25 cellular contexts compared by ENCODE assay signal in genomic region chr16:86778978-86779377, GRCh38.
A peak's percentile ranks its signal among the peaks of the same experiment; 100 is the strongest.
DNase-seq lines count a peak whose midpoint lies in the region; ATAC-seq and TF ChIP-seq lines count a peak whose summit lies in the region.
"Had no signal": no experiment of that assay in that cellular context is flagged by ENCODE, and none has a peak within 500 bp of the region (broad histone marks: within the 10 kb centered on the region; RNA-seq: fewer than 3 reads in every experiment).

No MANE protein-coding gene starts in this region.

- H3K27ac Mint-ChIP-seq in neural crest cell (ENCODE audit: unreplicated experiment), result peak overlapping the region; percentile 6
- no peak overlapping the region for H3K27ac Mint-ChIP-seq in T-helper 2 cell treated with Interferon-gamma antibody and Interleukin-4, amounts not matched to agents 5 μg/mL and 100 μg/mL, for 36 hours
- H3K27ac Mint-ChIP-seq: CD14-positive monocyte; CD4-positive, alpha-beta memory T cell; CD4-positive, CD25-positive, alpha-beta regulatory T cell; CD8-positive, alpha-beta memory T cell had no signal

- H3K18ac ChIP-seq in mesenchymal stem cell (ENCODE audit: low read depth in 1 of 2, low read length in 2 of 2) (no peak overlapping the region), trophoblast cell (ENCODE audit: low read length) (no peak overlapping the region)

- no peak overlapping the region for H4K12ac ChIP-seq in trophoblast cell (ENCODE audit: low read depth, low read length)

- H2AFZ ChIP-seq in mesenchymal stem cell (ENCODE audit: low read depth, low read length) (no peak overlapping the region), trophoblast cell (ENCODE audit: insufficient read depth, low read length, poor library complexity) (no peak overlapping the region)

- no peaks in the 10 kb centered on the region for H3K36me3 ChIP-seq in mesenchymal stem cell (ENCODE audit: control insufficient read depth in 1 of 2, insufficient read depth in 2 of 2, low read depth in 1 of 2, low read length in 2 of 2)
- H3K36me3 ChIP-seq in trophoblast cell (ENCODE audit: control insufficient read depth in 1 of 2, insufficient read depth in 2 of 2, low read length in 2 of 2), result no peaks in the 10 kb centered on the region
- no peaks in the 10 kb centered on the region for H3K36me3 ChIP-seq in stomach
- H3K36me3 ChIP-seq: BE2C, BLaER1 had no signal

- H3K4me2 ChIP-seq in mesenchymal stem cell (ENCODE audit: low read length, poor library complexity, severe bottlenecking), result no peak overlapping the region
- no peak overlapping the region for H3K4me2 ChIP-seq in trophoblast cell (ENCODE audit: low read length)
- H3K4me2 ChIP-seq: BLaER1 had no signal

- H4K8ac ChIP-seq in mesenchymal stem cell (ENCODE audit: low read length), result no peak overlapping the region
- H4K8ac ChIP-seq in trophoblast cell (ENCODE audit: low read depth, low read length), result no peak overlapping the region

- no peak for TF ChIP-seq EP300 in stomach (IDR thresholded peaks at IDR 0.05)

- H2BK15ac ChIP-seq in mesenchymal stem cell (ENCODE audit: low read depth, poor library complexity, severe bottlenecking), result no peak overlapping the region

- H3K9ac ChIP-seq in mesenchymal stem cell (ENCODE audit: low read length) (no peak overlapping the region), trophoblast cell (ENCODE audit: low read length) (no peak overlapping the region)
- H3K9ac ChIP-seq: BLaER1 had no signal

- H2BK5ac ChIP-seq in mesenchymal stem cell (ENCODE audit: low read depth, low read length, poor library complexity, severe bottlenecking), result no peak overlapping the region
- H2BK5ac ChIP-seq in trophoblast cell (ENCODE audit: low read depth, low read length, poor library complexity), result no peak overlapping the region

- no peaks in the 10 kb centered on the region for H3K79me2 ChIP-seq in trophoblast cell (ENCODE audit: control insufficient read depth, insufficient read depth, low read length, poor library complexity)

- H3K4me1 ChIP-seq in mesenchymal stem cell (ENCODE audit: control insufficient read depth, insufficient read depth, low read depth, low read length), result peaks cover 9% of the 10 kb centered on the region
- H3K4me1 ChIP-seq in trophoblast cell (ENCODE audit: control insufficient read depth in 1 of 2, insufficient read depth in 2 of 2, low read length in 2 of 2), result no peaks in the 10 kb centered on the region
- H3K4me1 ChIP-seq in stomach, result peaks cover 0 to 4% (median 0%) of the 10 kb centered on the region in 4 donors
- H3K4me1 ChIP-seq: BE2C, BLaER1 had no signal

- H3K4me3 ChIP-seq in mesenchymal stem cell (ENCODE audit: insufficient read depth in 1 of 2, low read depth in 1 of 2, low read length in 2 of 2) (no peak overlapping the region), trophoblast cell (ENCODE audit: low read depth, low read length) (peak overlapping the region; percentile 39), stomach (no peak overlapping the region)
- H3K4me3 ChIP-seq: BLaER1, GM12878 had no signal

- peak overlapping the region; percentile 53 for H4K91ac ChIP-seq in mesenchymal stem cell (ENCODE audit: low read length)
- no peak overlapping the region for H4K91ac ChIP-seq in trophoblast cell (ENCODE audit: low read depth, low read length)

- no peak for TF ChIP-seq CTCF in neural crest cell (conservative IDR thresholded peaks at IDR 0.05)
- TF ChIP-seq CTCF in stomach (IDR thresholded peaks at IDR 0.05), result no peak

- DNase-seq in mesenchymal stem cell, result no peak
- DNase-seq in neural crest cell (ENCODE audit: low read depth, low spot score), result no peak
- DNase-seq in trophoblast cell, result no peak
- DNase-seq in T-helper 2 cell treated with Interferon-gamma antibody and Interleukin-4, amounts not matched to agents 5 μg/mL and 100 μg/mL, for 36 hours (ENCODE audit: low spot score), result no peak
- DNase-seq in stomach, result no peak
- DNase-seq: 8988T; ACHN; BE2C; C1 segment of cervical spinal cord; CD4-positive, alpha-beta memory T cell; CD4-positive, CD25-positive, alpha-beta regulatory T cell; CD8-positive, alpha-beta memory T cell; COR-L47; DMS 273 treated with DMSO at 0.1 percent for 48 hours; DMS153; DMS53; DMS79; DND-41; EL; GDM1 had no signal

- H3K27me3 ChIP-seq in mesenchymal stem cell (ENCODE audit: control insufficient read depth in 1 of 2, insufficient read depth in 1 of 2, low read length in 2 of 2) (peaks cover 4 to 96% of the 10 kb centered on the region in 2 experiments), trophoblast cell (ENCODE audit: insufficient read depth, low read length) (no peaks in the 10 kb centered on the region), stomach (peaks cover 0 to 77% (median 22%) of the 10 kb centered on the region in 3 donors)
- H3K27me3 ChIP-seq: BLaER1 had no signal

- WGBS in mesenchymal stem cell, result 81% methylated on average over 8 of the region's 9 CpGs
- WGBS in trophoblast cell (ENCODE audit: extremely low coverage, insufficient coverage, insufficient read length), result 100% methylated on average over 1 of the region's 9 CpGs
- WGBS in stomach, 5 donors, result 66 to 75% (median 69%) methylated on average over 9 of the region's 9 CpGs

- H3K4ac ChIP-seq in mesenchymal stem cell (ENCODE audit: low read depth in 1 of 2, low read length in 2 of 2) (no peak overlapping the region), trophoblast cell (ENCODE audit: low read depth, low read length) (no peak overlapping the region)

- intact Hi-C loops in stomach (cut with DNase I; ENCODE audit: low total_unique reads), result no loop called here

- no peak overlapping the region for H3K14ac ChIP-seq in mesenchymal stem cell (ENCODE audit: low read length in 2 of 2)
- H3K14ac ChIP-seq in trophoblast cell (ENCODE audit: low read length), result no peak overlapping the region

- ATAC-seq in GM18873 (IDR thresholded peaks at IDR 0.05; ENCODE audit: low FRiP score, unreplicated experiment) (no peak), GM18502 (IDR thresholded peaks at IDR 0.05; ENCODE audit: poor library complexity, unreplicated experiment) (no peak)
- ATAC-seq: GM12878 had no signal

- H2AK5ac ChIP-seq in mesenchymal stem cell (ENCODE audit: low read length, severe bottlenecking) (no peak overlapping the region), trophoblast cell (ENCODE audit: low read length) (no peak overlapping the region)

- H2BK120ac ChIP-seq in mesenchymal stem cell (ENCODE audit: low read depth, low read length) (no peak overlapping the region), trophoblast cell (ENCODE audit: insufficient read depth, low read length, poor library complexity) (no peak overlapping the region)

- TF ChIP-seq POLR2A in stomach (IDR thresholded peaks at IDR 0.05), result no peak

- H3K9me3 ChIP-seq in mesenchymal stem cell (ENCODE audit: control insufficient read depth, low read length) (no peaks in the 10 kb centered on the region), trophoblast cell (ENCODE audit: insufficient read depth, low read depth, low read length) (no peaks in the 10 kb centered on the region), stomach (no peaks in the 10 kb centered on the region)
- H3K9me3 ChIP-seq: BE2C, BLaER1 had no signal

- no peak overlapping the region for H2BK12ac ChIP-seq in mesenchymal stem cell (ENCODE audit: low read length in 2 of 2)
- H2BK12ac ChIP-seq in trophoblast cell (ENCODE audit: low read length), result no peak overlapping the region

- H3K4me1 Mint-ChIP-seq in neural crest cell, result no peaks in the 10 kb centered on the region
- H3K4me1 Mint-ChIP-seq in T-helper 2 cell treated with Interferon-gamma antibody and Interleukin-4, amounts not matched to agents 5 μg/mL and 100 μg/mL, for 36 hours (ENCODE audit: low read depth), result no peaks in the 10 kb centered on the region
- H3K4me1 Mint-ChIP-seq: CD14-positive monocyte; CD4-positive, alpha-beta memory T cell; CD4-positive, CD25-positive, alpha-beta regulatory T cell; CD8-positive, alpha-beta memory T cell had no signal

- H3K79me1 ChIP-seq in mesenchymal stem cell (replicated peaks; ENCODE audit: low read length, poor library complexity, severe bottlenecking) (no peaks in the 10 kb centered on the region), trophoblast cell (ENCODE audit: low read length) (no peaks in the 10 kb centered on the region)

- H3K4me3 Mint-ChIP-seq in neural crest cell, result no peak overlapping the region
- H3K4me3 Mint-ChIP-seq in T-helper 2 cell treated with Interferon-gamma antibody and Interleukin-4, amounts not matched to agents 5 μg/mL and 100 μg/mL, for 36 hours, result no peak overlapping the region
- H3K4me3 Mint-ChIP-seq: CD14-positive monocyte; CD4-positive, alpha-beta memory T cell; CD4-positive, CD25-positive, alpha-beta regulatory T cell; CD8-positive, alpha-beta memory T cell had no signal

- no peak overlapping the region for H3K23ac ChIP-seq in mesenchymal stem cell (ENCODE audit: low read length in 2 of 2)
- no peak overlapping the region for H3K23ac ChIP-seq in trophoblast cell (ENCODE audit: low read length)

- peaks cover 37% of the 10 kb centered on the region for H3K27me3 Mint-ChIP-seq in neural crest cell (ENCODE audit: low read depth)
- peaks cover 2% of the 10 kb centered on the region for H3K27me3 Mint-ChIP-seq in T-helper 2 cell treated with Interferon-gamma antibody and Interleukin-4, amounts not matched to agents 5 μg/mL and 100 μg/mL, for 36 hours (ENCODE audit: low read depth)
- H3K27me3 Mint-ChIP-seq: CD4-positive, CD25-positive, alpha-beta regulatory T cell had no signal

- no peaks in the 10 kb centered on the region for H3K36me3 Mint-ChIP-seq in neural crest cell (ENCODE audit: low read depth)
- no peaks in the 10 kb centered on the region for H3K36me3 Mint-ChIP-seq in T-helper 2 cell treated with Interferon-gamma antibody and Interleukin-4, amounts not matched to agents 5 μg/mL and 100 μg/mL, for 36 hours (ENCODE audit: low read depth)
- H3K36me3 Mint-ChIP-seq: CD14-positive monocyte; CD4-positive, alpha-beta memory T cell; CD4-positive, CD25-positive, alpha-beta regulatory T cell; CD8-positive, alpha-beta memory T cell had no signal

- H3K27ac ChIP-seq in mesenchymal stem cell (ENCODE audit: low read length, poor library complexity, severe bottlenecking), result no peak overlapping the region
- no peak overlapping the region for H3K27ac ChIP-seq in trophoblast cell (ENCODE audit: low read depth, low read length)
- H3K27ac ChIP-seq in stomach, result no peak overlapping the region
- H3K27ac ChIP-seq: BLaER1 had no signal

- H3K9me3 Mint-ChIP-seq in neural crest cell, result no peaks in the 10 kb centered on the region
- no peaks in the 10 kb centered on the region for H3K9me3 Mint-ChIP-seq in T-helper 2 cell treated with Interferon-gamma antibody and Interleukin-4, amounts not matched to agents 5 μg/mL and 100 μg/mL, for 36 hours
- H3K9me3 Mint-ChIP-seq: CD14-positive monocyte; CD4-positive, CD25-positive, alpha-beta regulatory T cell; CD8-positive, alpha-beta memory T cell had no signal
